8 cellular contexts compared by ENCODE assay signal in the genomic region with DNA sequence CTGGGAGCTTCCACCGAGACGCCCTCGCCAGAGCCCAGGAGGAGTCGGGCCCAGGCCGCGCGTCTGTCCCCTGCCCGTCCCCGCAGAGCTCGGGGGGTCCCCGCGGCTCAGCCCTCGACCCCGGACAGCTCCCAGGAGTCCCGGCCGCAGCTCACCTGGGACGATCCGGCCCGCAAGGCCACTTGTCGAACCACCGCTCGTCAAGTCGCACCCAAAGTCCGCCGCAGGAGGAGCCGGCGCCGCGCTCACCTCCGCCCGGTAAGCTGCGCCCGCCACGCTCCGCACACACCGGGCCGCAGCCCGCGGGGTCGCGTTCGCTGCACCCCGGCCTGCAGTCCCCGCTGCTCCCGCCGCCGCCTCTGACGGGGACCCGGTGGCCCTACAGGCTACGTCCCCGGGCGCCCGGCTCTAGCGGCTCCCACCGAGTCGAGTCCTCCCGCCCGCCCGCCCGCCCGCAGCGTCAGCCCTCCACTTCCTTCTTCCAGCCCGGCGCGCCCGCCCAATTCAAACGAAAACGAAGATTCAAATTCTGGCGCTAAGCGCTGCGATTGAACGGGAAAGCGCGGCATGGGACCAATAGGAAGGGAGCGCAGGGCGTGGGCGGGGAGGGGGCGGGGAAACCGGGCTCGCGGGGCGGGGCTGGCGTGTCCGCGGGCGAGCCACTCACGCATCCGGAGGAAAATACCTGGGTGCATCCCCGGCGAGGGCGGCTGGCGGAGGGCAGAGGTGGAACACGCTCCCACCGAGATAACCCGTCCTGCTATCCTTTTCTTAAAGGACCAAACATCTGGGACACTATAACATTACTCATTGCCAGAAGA. TPM values are rescaled to one million over a fixed set of nuclear protein-coding genes. Genes with fewer than 3 reads are reported as not detected.
DNase-seq lines count a peak whose midpoint lies in the region; TF ChIP-seq lines count a peak whose summit lies in the region.

A gene with protein sequence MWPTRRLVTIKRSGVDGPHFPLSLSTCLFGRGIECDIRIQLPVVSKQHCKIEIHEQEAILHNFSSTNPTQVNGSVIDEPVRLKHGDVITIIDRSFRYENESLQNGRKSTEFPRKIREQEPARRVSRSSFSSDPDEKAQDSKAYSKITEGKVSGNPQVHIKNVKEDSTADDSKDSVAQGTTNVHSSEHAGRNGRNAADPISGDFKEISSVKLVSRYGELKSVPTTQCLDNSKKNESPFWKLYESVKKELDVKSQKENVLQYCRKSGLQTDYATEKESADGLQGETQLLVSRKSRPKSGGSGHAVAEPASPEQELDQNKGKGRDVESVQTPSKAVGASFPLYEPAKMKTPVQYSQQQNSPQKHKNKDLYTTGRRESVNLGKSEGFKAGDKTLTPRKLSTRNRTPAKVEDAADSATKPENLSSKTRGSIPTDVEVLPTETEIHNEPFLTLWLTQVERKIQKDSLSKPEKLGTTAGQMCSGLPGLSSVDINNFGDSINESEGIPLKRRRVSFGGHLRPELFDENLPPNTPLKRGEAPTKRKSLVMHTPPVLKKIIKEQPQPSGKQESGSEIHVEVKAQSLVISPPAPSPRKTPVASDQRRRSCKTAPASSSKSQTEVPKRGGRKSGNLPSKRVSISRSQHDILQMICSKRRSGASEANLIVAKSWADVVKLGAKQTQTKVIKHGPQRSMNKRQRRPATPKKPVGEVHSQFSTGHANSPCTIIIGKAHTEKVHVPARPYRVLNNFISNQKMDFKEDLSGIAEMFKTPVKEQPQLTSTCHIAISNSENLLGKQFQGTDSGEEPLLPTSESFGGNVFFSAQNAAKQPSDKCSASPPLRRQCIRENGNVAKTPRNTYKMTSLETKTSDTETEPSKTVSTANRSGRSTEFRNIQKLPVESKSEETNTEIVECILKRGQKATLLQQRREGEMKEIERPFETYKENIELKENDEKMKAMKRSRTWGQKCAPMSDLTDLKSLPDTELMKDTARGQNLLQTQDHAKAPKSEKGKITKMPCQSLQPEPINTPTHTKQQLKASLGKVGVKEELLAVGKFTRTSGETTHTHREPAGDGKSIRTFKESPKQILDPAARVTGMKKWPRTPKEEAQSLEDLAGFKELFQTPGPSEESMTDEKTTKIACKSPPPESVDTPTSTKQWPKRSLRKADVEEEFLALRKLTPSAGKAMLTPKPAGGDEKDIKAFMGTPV (N-terminal part only) (minus strand): TSS at position 480 of the 821 bp plus-strand sequence. CDS start 756 bp downstream, outside the sequence.

- DNase-seq in ELF-1 (ENCODE audit: low read depth, low spot score) = peak; percentile 86
- peak; percentile 89 for DNase-seq in H4 (ENCODE audit: low spot score)
- DNase-seq in LHCN-M2 (ENCODE audit: low read depth) = peak; percentile 91
- DNase-seq in activated T-helper 2 cell treated with anti-CD3 and anti-CD28 coated beads, Interferon-gamma antibody, Interleukin-2, Interleukin-4, amounts not matched to agents 10 μg/mL and 5 μg/mL and 100 μg/mL, durations not matched to agents 14 hours and 24 hours and 36 hours (ENCODE audit: low spot score) = peak; percentile 89
- peak; percentile 88 for DNase-seq in fibroblast of villous mesenchyme (ENCODE audit: low read depth)

- H3K4me3 ChIP-seq in fibroblast of villous mesenchyme (ENCODE audit: low read depth, low read length) = peak within 1 kb of the TSS; percentile 76
- peak within 1 kb of the TSS; percentile 77 for H3K4me3 ChIP-seq in neural cell (ENCODE audit: low read length)

- peaks cover 39% of the 10 kb centered on the region for H3K4me1 Mint-ChIP-seq in activated T-helper 2 cell treated with anti-CD3 and anti-CD28 coated beads, Interferon-gamma antibody, Interleukin-2, Interleukin-4, amounts not matched to agents 10 μg/mL and 5 μg/mL and 100 μg/mL, durations not matched to agents 14 hours and 24 hours and 36 hours (ENCODE audit: low read depth)
- peaks cover 40% of the 10 kb centered on the region for H3K4me1 Mint-ChIP-seq in stimulated activated naive CD8-positive, alpha-beta T cell treated with anti-CD3 and anti-CD28 coated beads, Interleukin-15, Interleukin-2, amounts not matched to agents 100 ng/mL and 50 ng/mL, for 24 hours (ENCODE audit: low read depth)

- no peaks in the 10 kb centered on the region for H3K9me3 ChIP-seq in neural cell (ENCODE audit: low read length)

- H3K27ac Mint-ChIP-seq in activated T-helper 2 cell treated with anti-CD3 and anti-CD28 coated beads, Interferon-gamma antibody, Interleukin-2, Interleukin-4, amounts not matched to agents 10 μg/mL and 5 μg/mL and 100 μg/mL, durations not matched to agents 14 hours and 24 hours and 36 hours = peak within 1 kb of the TSS; percentile 91
- peak within 1 kb of the TSS; percentile 90 for H3K27ac Mint-ChIP-seq in stimulated activated naive CD8-positive, alpha-beta T cell treated with anti-CD3 and anti-CD28 coated beads, Interleukin-15, Interleukin-2, amounts not matched to agents 100 ng/mL and 50 ng/mL, for 24 hours

- no peaks in the 10 kb centered on the region for H3F3A ChIP-seq in neural cell (ENCODE audit: insufficient read depth, low read length, poor library complexity, severe bottlenecking)

- no peak for TF ChIP-seq EP300 in neural cell (conservative IDR thresholded peaks at IDR 0.05; ENCODE audit: poor library complexity, severe bottlenecking)

- peak; percentile 65 for TF ChIP-seq POLR2A in Raji (IDR thresholded peaks at IDR 0.05; ENCODE audit: insufficient read depth, low read depth, low read length)

- intact Hi-C loops in activated T-helper 2 cell treated with anti-CD3 and anti-CD28 coated beads, Interferon-gamma antibody, Interleukin-2, Interleukin-4, amounts not matched to agents 10 μg/mL and 5 μg/mL and 100 μg/mL, durations not matched to agents 14 hours and 24 hours and 36 hours (cut with micrococcal nuclease) = loop anchor here (1.0 to 5.0 kb wide), 5 partner anchors 21 to 134 kb away; no protein-coding TSS in a partner anchor

- no peaks in the 10 kb centered on the region for H3K9me3 Mint-ChIP-seq in activated T-helper 2 cell treated with anti-CD3 and anti-CD28 coated beads, Interferon-gamma antibody, Interleukin-2, Interleukin-4, amounts not matched to agents 10 μg/mL and 5 μg/mL and 100 μg/mL, durations not matched to agents 14 hours and 24 hours and 36 hours
- H3K9me3 Mint-ChIP-seq in stimulated activated naive CD8-positive, alpha-beta T cell treated with anti-CD3 and anti-CD28 coated beads, Interleukin-15, Interleukin-2, amounts not matched to agents 100 ng/mL and 50 ng/mL, for 24 hours = no peaks in the 10 kb centered on the region

- H3K79me2 ChIP-seq in neural cell (replicated peaks; ENCODE audit: insufficient read depth, low read length) = peaks cover 37% of the 10 kb centered on the region

- peaks cover 4% of the 10 kb centered on the region for H3K27me3 Mint-ChIP-seq in activated T-helper 2 cell treated with anti-CD3 and anti-CD28 coated beads, Interferon-gamma antibody, Interleukin-2, Interleukin-4, amounts not matched to agents 10 μg/mL and 5 μg/mL and 100 μg/mL, durations not matched to agents 14 hours and 24 hours and 36 hours (ENCODE audit: low read depth)
- H3K27me3 Mint-ChIP-seq in stimulated activated naive CD8-positive, alpha-beta T cell treated with anti-CD3 and anti-CD28 coated beads, Interleukin-15, Interleukin-2, amounts not matched to agents 100 ng/mL and 50 ng/mL, for 24 hours = peaks cover 19% of the 10 kb centered on the region

- H3K36me3 Mint-ChIP-seq in activated T-helper 2 cell treated with anti-CD3 and anti-CD28 coated beads, Interferon-gamma antibody, Interleukin-2, Interleukin-4, amounts not matched to agents 10 μg/mL and 5 μg/mL and 100 μg/mL, durations not matched to agents 14 hours and 24 hours and 36 hours (ENCODE audit: low read depth) = peaks cover 39% of the 10 kb centered on the region
- H3K36me3 Mint-ChIP-seq in stimulated activated naive CD8-positive, alpha-beta T cell treated with anti-CD3 and anti-CD28 coated beads, Interleukin-15, Interleukin-2, amounts not matched to agents 100 ng/mL and 50 ng/mL, for 24 hours (ENCODE audit: low read depth) = peaks cover 41% of the 10 kb centered on the region

- no peak for TF ChIP-seq RAD21 in neural cell (conservative IDR thresholded peaks at IDR 0.05)

- no peaks in the 10 kb centered on the region for H3K9me2 ChIP-seq in neural cell (ENCODE audit: insufficient read depth, low read length)

- H3K9ac ChIP-seq in neural cell (ENCODE audit: low read length) = no peak within 1 kb of the TSS

- peak within 1 kb of the TSS; percentile 97 for H3K4me3 Mint-ChIP-seq in activated T-helper 2 cell treated with anti-CD3 and anti-CD28 coated beads, Interferon-gamma antibody, Interleukin-2, Interleukin-4, amounts not matched to agents 10 μg/mL and 5 μg/mL and 100 μg/mL, durations not matched to agents 14 hours and 24 hours and 36 hours (ENCODE audit: low read depth)
- peak within 1 kb of the TSS; percentile 98 for H3K4me3 Mint-ChIP-seq in stimulated activated naive CD8-positive, alpha-beta T cell treated with anti-CD3 and anti-CD28 coated beads, Interleukin-15, Interleukin-2, amounts not matched to agents 100 ng/mL and 50 ng/mL, for 24 hours

- no peak within 1 kb of the TSS for H2AFZ ChIP-seq in neural cell (ENCODE audit: low read depth, low read length)

- no peaks in the 10 kb centered on the region for H4K20me1 ChIP-seq in neural cell (ENCODE audit: insufficient read depth)

- no peak within 1 kb of the TSS for H3K27ac ChIP-seq in neural cell (ENCODE audit: low read length)

- peaks cover 20% of the 10 kb centered on the region for H3K27me3 ChIP-seq in neural cell (ENCODE audit: insufficient read depth, low read depth, low read length)

- TF ChIP-seq CTCF in fibroblast of villous mesenchyme (IDR thresholded peaks at IDR 0.05; ENCODE audit: insufficient read depth, low read depth, low read length) (no peak), neural cell (IDR thresholded peaks at IDR 0.05; ENCODE audit: poor library complexity, severe bottlenecking) (no peak)

- peak within 1 kb of the TSS; percentile 51 for H3K4me2 ChIP-seq in neural cell (ENCODE audit: low read length)

- H3K36me3 ChIP-seq in neural cell (ENCODE audit: insufficient read depth, low read length) = no peaks in the 10 kb centered on the region

TF ChIP-seq in neural cell, 6 proteins besides CTCF, POLR2A, EP300 and RAD21 (continues in another document):
- no peak for TF ChIP-seq TAF1 (IDR thresholded peaks at IDR 0.05; ENCODE audit: low read depth)

RNA-seq across cellular contexts. Expression of the gene that starts here (rescaled TPM):
- 19.2 and 33.3 TPM in 2 replicates for total RNA-seq in H4 (2014; rRNA removed; shearing (Covaris generic))
- total RNA-seq in LHCN-M2 (2014; rRNA removed) (54.4 and 87.8 TPM in 2 replicates), fibroblast of villous mesenchyme (14.2 and 21.2 TPM in 2 replicates)
- 20.3 TPM for polyA plus RNA-seq in LHCN-M2 (2012)
- 163 and 165 TPM in 2 replicates for total RNA-seq in activated T-helper 2 cell treated with anti-CD3 and anti-CD28 coated beads, Interferon-gamma antibody, Interleukin-2, Interleukin-4, amounts not matched to agents 10 μg/mL and 5 μg/mL and 100 μg/mL, durations not matched to agents 14 hours and 24 hours and 36 hours
- 0.16 and 0.20 TPM in 2 replicates for polyA plus RNA-seq in neural cell
- 0.97 and 2.0 TPM in 2 replicates for polyA minus RNA-seq in neural cell
